Comparison of ENCODE assay signal across 6 cellular contexts in genomic region chr22:19143967-19144400, GRCh38. TPM values are rescaled to one million over a fixed set of nuclear protein-coding genes. Genes with fewer than 3 reads are reported as not detected.
A peak's percentile ranks its signal among the peaks of the same experiment; 100 is the strongest.
DNase-seq lines count a peak whose midpoint lies in the region; ATAC-seq and TF ChIP-seq lines count a peak whose summit lies in the region.

No MANE protein-coding gene starts in this region.

- CTCF ChIA-PET in mammary epithelial cell (lab: Charles Lee; ENCODE audit: low non-redundant PET): interaction anchor here (0.6 to 0.9 kb wide), 2 partner anchors 18 to 35 kb away, joined by 5 to 7 read pairs; partner anchors contain the start of gene SLC25A1

- intact Hi-C loops in mammary epithelial cell (cut with micrococcal nuclease): loop anchor here (10.0 kb wide), 1 partner anchor 491 kb away; no protein-coding TSS in a partner anchor

- TF ChIP-seq CTCF in mammary epithelial cell (conservative IDR thresholded peaks at IDR 0.05 in 1 of 2, IDR thresholded peaks at IDR 0.05 in 1 of 2; ENCODE audit: extremely low read depth in 1 of 2, insufficient read depth in 1 of 2, low read depth in 1 of 2, low read length in 2 of 2): no peak
- TF ChIP-seq CTCF in neutrophil (IDR thresholded peaks at IDR 0.05): no peak

- no peaks in the 10 kb centered on the region for H4K20me1 ChIP-seq in mammary epithelial cell (ENCODE audit: insufficient read depth, low read length)

- DNase-seq in stimulated activated CD4-positive, alpha-beta T cell treated with anti-CD3 and anti-CD28 coated beads, Interleukin-12 subunit alpha, Interleukin-12 subunit beta, amount 100 ng/mL, for 48 hours (ENCODE audit: low read depth in 2 of 3, low spot score in 1 of 3): peak; percentile 16 to 29 (median 27)
- DNase-seq in stimulated activated CD4-positive, alpha-beta T cell treated with anti-CD3 and anti-CD28 coated beads, Interleukin-12 subunit alpha, Interleukin-12 subunit beta, amount 100 ng/mL, for 4 hours: no peak
- DNase-seq in mammary epithelial cell: peak; percentile 24
- no peak for DNase-seq in NCI-H1092 (lab: John Stamatoyannopoulos, UW)

- peak overlapping the region; percentile 79 for H3K9ac ChIP-seq in mammary epithelial cell (ENCODE audit: insufficient read depth, low read length)

- peaks cover 10% of the 10 kb centered on the region for H3K27me3 ChIP-seq in mammary epithelial cell (ENCODE audit: insufficient read depth, low read length)
- H3K27me3 ChIP-seq in neutrophil: peaks cover 33% of the 10 kb centered on the region

- ATAC-seq in HG03196 (IDR thresholded peaks at IDR 0.05; ENCODE audit: unreplicated experiment): no peak

- H3K79me2 ChIP-seq in mammary epithelial cell (ENCODE audit: insufficient read depth, low read length): peaks cover 23% of the 10 kb centered on the region

- H3K9me3 ChIP-seq in mammary epithelial cell (replicated peaks; ENCODE audit: insufficient read depth, low read length) (no peaks in the 10 kb centered on the region), neutrophil (no peaks in the 10 kb centered on the region)

- H3K36me3 ChIP-seq in mammary epithelial cell (ENCODE audit: insufficient read depth, low read length) (peaks cover 14% of the 10 kb centered on the region), neutrophil (peaks cover 38% of the 10 kb centered on the region)

- H3K4me3 ChIP-seq in mammary epithelial cell (replicated peaks in 1 of 3; ENCODE audit: insufficient read depth in 1 of 3, low read depth in 2 of 3, low read length in 3 of 3) (peak overlapping the region; percentile 77 to 100 (median 87)), neutrophil (ENCODE audit: low read depth in 1 of 2, low read length in 1 of 2) (peak overlapping the region; percentile 72 to 86)

- dilution Hi-C loops in mammary epithelial cell (cut with HindIII; ENCODE audit: low sequenced_read_pairs): loop anchor here (5.0 kb wide), 1 partner anchor 82 kb away; no protein-coding TSS in a partner anchor

- in situ Hi-C loops in mammary epithelial cell (cut with MboI; ENCODE audit: low sequenced_read_pairs in 2 of 2): no loop called here

- WGBS in mammary epithelial cell (ENCODE audit: low coverage, missing lambda C conversion rate): 4% methylated on average over 15 of the region's 17 CpGs

- peak overlapping the region; percentile 75 for H3K27ac ChIP-seq in mammary epithelial cell (ENCODE audit: insufficient read depth, low read depth, low read length)
- H3K27ac ChIP-seq in neutrophil: peak overlapping the region; percentile 89

- H3K4me1 ChIP-seq in mammary epithelial cell (ENCODE audit: insufficient read depth, low read length): peaks cover 7% of the 10 kb centered on the region
- peaks cover 11 to 17% of the 10 kb centered on the region in 2 experiments for H3K4me1 ChIP-seq in neutrophil (ENCODE audit: control insufficient read depth in 1 of 2, insufficient read depth in 1 of 2, low read depth in 1 of 2, low read length in 1 of 2)

- peak overlapping the region; percentile 92 for H3K4me2 ChIP-seq in mammary epithelial cell (ENCODE audit: insufficient read depth, low read depth, low read length)

- H2AFZ ChIP-seq in mammary epithelial cell (ENCODE audit: low read depth, low read length): peak overlapping the region; percentile 88

- TSS peak; percentile 33 for BruUV-seq in mammary epithelial cell (replicated peaks; lab: Mats Ljungman, UMichigan)

RNA-seq across cellular contexts. Expression of gene ESS2, which starts 0.5 kb away (rescaled TPM):
- 10 to 100 TPM; 12.0 to 17.6 TPM for total RNA-seq in mammary epithelial cell
- polyA plus RNA-seq in mammary epithelial cell: 14.6 TPM
- 8.0 TPM for polyA minus RNA-seq in mammary epithelial cell

RNA-seq across cellular contexts. Expression of gene GSC2, which starts 6.1 kb away (rescaled TPM):
- total RNA-seq in mammary epithelial cell: not detected
- not detected for polyA plus RNA-seq in mammary epithelial cell
- polyA minus RNA-seq in mammary epithelial cell: not detected

RNA-seq across cellular contexts. Expression of gene TSSK2, which starts 12.9 kb away (rescaled TPM):
- total RNA-seq in mammary epithelial cell: under 1 TPM in 1 of 2 donors, not detected in 1; 0.16 TPM
- not detected for polyA plus RNA-seq in mammary epithelial cell
- polyA minus RNA-seq in mammary epithelial cell: not detected

RNA-seq across cellular contexts. Expression of gene DGCR2, which starts 21.8 kb away (rescaled TPM):
- 10 to 100 TPM; 66.1 to 80.9 TPM for total RNA-seq in mammary epithelial cell
- polyA plus RNA-seq in mammary epithelial cell: 66.8 TPM
- polyA minus RNA-seq in mammary epithelial cell: 107 TPM

RNA-seq across cellular contexts. Expression of gene SLC25A1, which starts 34.6 kb away (rescaled TPM):
- total RNA-seq in mammary epithelial cell: 100 to 1,000 TPM in 1 of 2 donors, 10 to 100 TPM in 1; 70.5 to 130 TPM
- 74.2 TPM for polyA plus RNA-seq in mammary epithelial cell
- 145 TPM for polyA minus RNA-seq in mammary epithelial cell

Comparison
In these comparisons a context has a peak if more than half of its experiments do, and no peak if none do; other contexts are left out.
1. DNase-seq: peak in stimulated activated CD4-positive, alpha-beta T cell treated with anti-CD3 and anti-CD28 coated beads, Interleukin-12 subunit alpha, Interleukin-12 subunit beta, amount 100 ng/mL, for 48 hours (3 of 3) and mammary epithelial cell (single experiment); none in stimulated activated CD4-positive, alpha-beta T cell treated with anti-CD3 and anti-CD28 coated beads, Interleukin-12 subunit alpha, Interleukin-12 subunit beta, amount 100 ng/mL, for 4 hours (single experiment) and NCI-H1092 (single experiment).